ENCODE assay signal across 8 cellular contexts in the genomic region with DNA sequence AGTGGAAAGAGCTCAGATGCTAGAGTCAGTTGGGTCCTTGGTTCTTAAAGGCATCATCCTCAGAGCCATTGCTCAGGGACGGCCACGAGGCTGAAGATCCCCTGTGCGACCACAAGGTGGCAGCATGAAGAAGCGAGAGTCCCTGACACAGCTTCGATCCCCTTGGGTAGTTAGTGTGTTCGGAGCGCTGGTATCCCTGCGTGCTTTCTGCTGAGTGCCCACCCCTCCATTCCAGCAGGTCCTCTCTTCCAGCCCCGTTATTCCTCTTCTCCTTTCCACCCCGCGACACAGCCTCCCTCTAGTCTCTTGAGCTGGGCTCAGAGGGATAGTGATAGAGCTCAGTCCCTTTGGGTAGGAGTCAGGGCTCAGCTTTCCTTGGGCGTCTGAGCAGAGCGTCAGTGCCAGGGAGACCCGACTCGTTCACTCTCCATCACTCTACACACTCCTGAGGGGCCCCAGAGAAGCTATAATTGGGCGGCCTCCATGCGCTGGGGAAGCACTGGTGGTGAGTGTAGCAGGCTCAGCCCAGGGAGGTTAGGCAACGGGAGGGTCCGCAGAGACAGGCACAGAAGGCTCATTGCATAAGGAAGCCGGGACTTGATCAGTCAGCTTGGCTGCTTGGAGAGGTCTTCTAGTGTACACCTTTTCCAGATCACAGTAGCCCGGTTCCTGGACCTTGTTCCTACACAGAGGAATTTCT. TPM values are rescaled to one million over a fixed set of nuclear protein-coding genes. Genes with fewer than 3 reads are reported as not detected.
DNase-seq lines count a peak whose midpoint lies in the region; ATAC-seq and TF ChIP-seq lines count a peak whose summit lies in the region.

Gene OR51D1, plus strand, starts transcription at position 516 of the 700 bp plus-strand sequence. CDS start 2,314 bp downstream, outside the sequence.

- H3K9me3 ChIP-seq in BE2C (no peaks in the 10 kb centered on the region), colonic mucosa (no peaks in the 10 kb centered on the region), liver (ENCODE audit: control insufficient read depth in 4 of 4, low read length in 3 of 4) (no peaks in the 10 kb centered on the region)

- TF ChIP-seq CTCF in BE2C (IDR thresholded peaks at IDR 0.05; ENCODE audit: low read depth, low read length): peak; percentile 73
- TF ChIP-seq CTCF in colonic mucosa (IDR thresholded peaks at IDR 0.05): peak; percentile 87
- peak; percentile 83 for TF ChIP-seq CTCF in liver (IDR thresholded peaks at IDR 0.05; ENCODE audit: low read depth, low read length, missing input control)

- ATAC-seq in GM19035 (IDR thresholded peaks at IDR 0.05; ENCODE audit: unreplicated experiment): peak; percentile 98
- ATAC-seq in HG03280 (IDR thresholded peaks at IDR 0.05; ENCODE audit: unreplicated experiment): peak; percentile 95

- peak; percentile 74 to 84 for TF ChIP-seq RAD21 in liver (IDR thresholded peaks at IDR 0.05)

- H3K27ac ChIP-seq in colonic mucosa (no peak within 1 kb of the TSS), liver (ENCODE audit: low read depth in 1 of 2, low read length in 2 of 2) (no peak within 1 kb of the TSS)

- DNase-seq in BE2C (peak; percentile 48), NCI-H226 (peak; percentile 43), colonic mucosa (peak; percentile 65)
- peak; percentile 52 for DNase-seq in activated CD4-positive, alpha-beta T cell treated with anti-CD3 and anti-CD28 coated beads for 1 hour
- DNase-seq in stimulated activated CD4-positive, alpha-beta T cell treated with anti-CD3 and anti-CD28 coated beads, Interleukin-4, amount 100 ng/mL, for 4 hours: peak; percentile 55 to 58

- H3K4me3 ChIP-seq in BE2C (ENCODE audit: low read depth, low read length): no peak within 1 kb of the TSS
- H3K4me3 ChIP-seq in colonic mucosa: no peak within 1 kb of the TSS
- H3K4me3 ChIP-seq in liver (ENCODE audit: low read depth in 1 of 3, low read length in 3 of 3): no peak within 1 kb of the TSS

- H3K36me3 ChIP-seq in BE2C (no peaks in the 10 kb centered on the region), colonic mucosa (no peaks in the 10 kb centered on the region), liver (ENCODE audit: control insufficient read depth in 4 of 4, insufficient read depth in 3 of 4, low read depth in 1 of 4, low read length in 3 of 4) (no peaks in the 10 kb centered on the region)

- H3K9ac ChIP-seq in colonic mucosa (ENCODE audit: low read depth in 2 of 2, low read length in 2 of 2): no peak within 1 kb of the TSS
- H3K9ac ChIP-seq in liver (ENCODE audit: low read depth in 1 of 2, low read length in 2 of 2): no peak within 1 kb of the TSS

- WGBS in liver: 33% methylated on average over 21 of the region's 21 CpGs

- H3K27me3 ChIP-seq in BE2C (no peaks in the 10 kb centered on the region), colonic mucosa (no peaks in the 10 kb centered on the region), liver (ENCODE audit: control insufficient read depth in 4 of 4, insufficient read depth in 4 of 4, low read length in 3 of 4) (peaks cover 0 to 11% (median 0%) of the 10 kb centered on the region in 4 donors)

- intact Hi-C loops in colonic mucosa (cut with DNase I): loop anchor here (2.0 to 10.0 kb wide), 3 partner anchors 190 to 1168 kb away; partner anchors contain the start of gene OR52N2

- no peaks in the 10 kb centered on the region for H3K4me1 ChIP-seq in BE2C
- no peaks in the 10 kb centered on the region for H3K4me1 ChIP-seq in colonic mucosa
- H3K4me1 ChIP-seq in liver (ENCODE audit: control insufficient read depth in 4 of 4, insufficient read depth in 4 of 4, low read length in 3 of 4): peaks cover 0 to 3% (median 2%) of the 10 kb centered on the region in 4 donors

TF ChIP-seq in liver, 16 proteins besides CTCF, POLR2A, EP300 and RAD21:
- no peak for TF ChIP-seq TAF1 (conservative IDR thresholded peaks at IDR 0.05)
- TF ChIP-seq, protein P1, sequence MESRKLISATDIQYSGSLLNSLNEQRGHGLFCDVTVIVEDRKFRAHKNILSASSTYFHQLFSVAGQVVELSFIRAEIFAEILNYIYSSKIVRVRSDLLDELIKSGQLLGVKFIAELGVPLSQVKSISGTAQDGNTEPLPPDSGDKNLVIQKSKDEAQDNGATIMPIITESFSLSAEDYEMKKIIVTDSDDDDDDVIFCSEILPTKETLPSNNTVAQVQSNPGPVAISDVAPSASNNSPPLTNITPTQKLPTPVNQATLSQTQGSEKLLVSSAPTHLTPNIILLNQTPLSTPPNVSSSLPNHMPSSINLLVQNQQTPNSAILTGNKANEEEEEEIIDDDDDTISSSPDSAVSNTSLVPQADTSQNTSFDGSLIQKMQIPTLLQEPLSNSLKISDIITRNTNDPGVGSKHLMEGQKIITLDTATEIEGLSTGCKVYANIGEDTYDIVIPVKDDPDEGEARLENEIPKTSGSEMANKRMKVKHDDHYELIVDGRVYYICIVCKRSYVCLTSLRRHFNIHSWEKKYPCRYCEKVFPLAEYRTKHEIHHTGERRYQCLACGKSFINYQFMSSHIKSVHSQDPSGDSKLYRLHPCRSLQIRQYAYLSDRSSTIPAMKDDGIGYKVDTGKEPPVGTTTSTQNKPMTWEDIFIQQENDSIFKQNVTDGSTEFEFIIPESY (IDR thresholded peaks at IDR 0.05): no peak
- TF ChIP-seq YY1 (IDR thresholded peaks at IDR 0.05): no peak
- no peak for TF ChIP-seq FOXA1 (IDR thresholded peaks at IDR 0.05)
- no peak for TF ChIP-seq JUND (IDR thresholded peaks at IDR 0.05)
TF ChIP-seq in liver: peak in this region for 0.

RNA-seq across cellular contexts. Expression of gene OR51D1, which starts in this region (rescaled TPM):
- not detected for polyA plus RNA-seq in BE2C (2012; ENCODE audit: insufficient read depth, insufficient read length, low read depth)
- total RNA-seq in colonic mucosa (not detected), liver (not detected)
- not detected for polyA plus RNA-seq in liver

Comparison
In these comparisons a context has a peak if more than half of its experiments do, and no peak if none do; other contexts are left out.
1. Peak in DNase-seq in colonic mucosa; RNA of the gene not detected or under 1 TPM.